Comparison of ENCODE assay signal across 9 cellular contexts in the genomic region with DNA sequence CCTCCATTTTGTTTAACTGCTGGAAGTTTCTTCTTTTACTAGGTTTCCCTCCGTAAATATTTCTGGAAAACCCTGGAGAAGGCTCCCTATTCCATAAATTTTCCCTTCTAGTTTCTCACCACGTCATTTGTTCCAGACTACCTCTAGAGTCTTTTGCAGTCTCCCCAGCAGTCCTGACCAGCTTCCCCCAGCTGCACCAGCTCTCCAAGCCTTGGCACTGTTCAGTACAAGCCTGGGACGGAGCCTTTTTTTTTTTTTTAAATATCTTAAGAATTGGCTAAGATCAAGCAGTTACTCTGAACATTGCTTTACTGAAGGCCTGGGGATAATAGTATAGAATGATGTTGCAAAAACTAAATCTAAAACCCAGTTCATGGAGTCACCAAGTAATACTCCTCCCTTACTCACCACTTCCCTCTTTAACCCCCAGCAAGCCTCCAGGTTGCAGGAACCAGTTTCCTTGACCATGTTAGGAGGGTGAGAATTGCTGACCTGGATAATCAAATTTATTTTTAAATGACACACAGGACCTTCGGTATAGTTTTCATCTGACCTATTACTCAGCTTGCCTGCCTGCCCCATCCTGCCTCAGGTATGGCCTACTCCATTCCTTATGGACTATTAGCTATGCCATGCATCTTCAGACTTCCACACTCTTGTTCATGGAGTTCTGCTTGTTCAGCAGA. TPM values are rescaled to one million over a fixed set of nuclear protein-coding genes. Genes with fewer than 3 reads are reported as not detected.
DNase-seq lines count a peak whose midpoint lies in the region; ATAC-seq and TF ChIP-seq lines count a peak whose summit lies in the region.
"Had no signal": no experiment of that assay in that cellular context is flagged by ENCODE, and none has a peak within 500 bp of the region (broad histone marks: within the 10 kb centered on the region; RNA-seq: fewer than 3 reads in every experiment).

No MANE protein-coding gene starts in this region.

- H3K27me3 Mint-ChIP-seq in stimulated activated naive CD8-positive, alpha-beta T cell treated with anti-CD3 and anti-CD28 coated beads, Interleukin-15, amount 100 ng/mL, for 72 hours = no peaks in the 10 kb centered on the region

- TF ChIP-seq CTCF in GM06990 (IDR thresholded peaks at IDR 0.05; ENCODE audit: insufficient read depth, low read length, poor library complexity, severe bottlenecking) (no peak), SU-DHL-6 (IDR thresholded peaks at IDR 0.05; ENCODE audit: insufficient read depth, low read length, poor library complexity, severe bottlenecking) (no peak)

- H3K27me3 ChIP-seq in GM06990 (replicated peaks; ENCODE audit: control insufficient read depth, insufficient read depth, low read length) = no peaks in the 10 kb centered on the region
- H3K27me3 ChIP-seq in SU-DHL-6 (ENCODE audit: low read length) = no peaks in the 10 kb centered on the region

- H3K9ac ChIP-seq in SU-DHL-6 (ENCODE audit: low read length) = no peak overlapping the region

- peaks cover 26% of the 10 kb centered on the region for H3K4me1 Mint-ChIP-seq in stimulated activated naive CD8-positive, alpha-beta T cell treated with anti-CD3 and anti-CD28 coated beads, Interleukin-15, amount 100 ng/mL, for 72 hours

- H3K27ac ChIP-seq in SU-DHL-6 (ENCODE audit: low read depth, low read length) = no peak overlapping the region

- peak overlapping the region; percentile 95 to 98 for H3K27ac Mint-ChIP-seq in stimulated activated naive CD8-positive, alpha-beta T cell treated with anti-CD3 and anti-CD28 coated beads, Interleukin-15, amount 100 ng/mL, for 72 hours

- no peaks in the 10 kb centered on the region for H4K20me1 ChIP-seq in SU-DHL-6 (ENCODE audit: low read depth, low read length)

- intact Hi-C loops in left cardiac atrium (cut with DNase I) = no loop called here

- peak overlapping the region; percentile 39 for H3K4me2 ChIP-seq in SU-DHL-6 (ENCODE audit: low read depth, low read length, poor library complexity, severe bottlenecking)

- H3F3A ChIP-seq in SU-DHL-6 (ENCODE audit: insufficient read depth) = no peaks in the 10 kb centered on the region

- H3K79me2 ChIP-seq in SU-DHL-6 (ENCODE audit: insufficient read depth, low read length) = no peaks in the 10 kb centered on the region

- no peaks in the 10 kb centered on the region for H3K9me2 ChIP-seq in SU-DHL-6 (replicated peaks; ENCODE audit: insufficient read depth, low read length)

- ATAC-seq in HG02642 (IDR thresholded peaks at IDR 0.05; ENCODE audit: poor library complexity, unreplicated experiment) = peak; percentile 35
- peak; percentile 72 to 76 for ATAC-seq in left cardiac atrium
- ATAC-seq in stimulated activated naive CD8-positive, alpha-beta T cell treated with anti-CD3 and anti-CD28 coated beads, Interleukin-15, amount 100 ng/mL, for 72 hours = peak; percentile 45

- peaks cover 10% of the 10 kb centered on the region in 2 donors for H3K9me3 Mint-ChIP-seq in stimulated activated naive CD8-positive, alpha-beta T cell treated with anti-CD3 and anti-CD28 coated beads, Interleukin-15, amount 100 ng/mL, for 72 hours

- no peaks in the 10 kb centered on the region; the same call in none of the 2 replicates for H3K36me3 ChIP-seq in GM06990 (ENCODE audit: control insufficient read depth, insufficient read depth, low read length)
- H3K36me3 ChIP-seq in SU-DHL-6 (ENCODE audit: low read length) = no peaks in the 10 kb centered on the region

- H3K4me3 Mint-ChIP-seq in stimulated activated naive CD8-positive, alpha-beta T cell treated with anti-CD3 and anti-CD28 coated beads, Interleukin-15, amount 100 ng/mL, for 72 hours = peak overlapping the region; percentile 92 to 94

- H3K4me3 ChIP-seq in GM06990 (replicated peaks; ENCODE audit: low read depth, low read length) (peak overlapping the region; percentile 77), SU-DHL-6 (ENCODE audit: insufficient read depth, low read length, poor library complexity, severe bottlenecking) (no peak overlapping the region)

- H3K9me3 ChIP-seq in SU-DHL-6 (ENCODE audit: insufficient read depth, low read length) = no peaks in the 10 kb centered on the region

- DNase-seq in GM06990 (ENCODE audit: extremely low read depth, insufficient read length) (no peak), left cardiac atrium (no peak), COLO829 (ENCODE audit: low spot score) (no peak), NCI-H1092 (lab: John Stamatoyannopoulos, UW) (no peak), NCI-H128 (lab: John Stamatoyannopoulos, UW; ENCODE audit: unreplicated experiment) (no peak)
- no peak for DNase-seq in stimulated activated naive CD8-positive, alpha-beta T cell treated with anti-CD3 and anti-CD28 coated beads, Interleukin-15, amount 100 ng/mL, for 72 hours

- no peak overlapping the region for H2AFZ ChIP-seq in SU-DHL-6 (ENCODE audit: low read depth, low read length, severe bottlenecking)

RNA-seq across cellular contexts. Expression of a gene that starts 0.7 kb away (rescaled TPM):
- total RNA-seq in left cardiac atrium = 1 to 10 TPM; 1.4 to 2.1 TPM
- total RNA-seq: H1 had no signal
